In the genomic region with DNA sequence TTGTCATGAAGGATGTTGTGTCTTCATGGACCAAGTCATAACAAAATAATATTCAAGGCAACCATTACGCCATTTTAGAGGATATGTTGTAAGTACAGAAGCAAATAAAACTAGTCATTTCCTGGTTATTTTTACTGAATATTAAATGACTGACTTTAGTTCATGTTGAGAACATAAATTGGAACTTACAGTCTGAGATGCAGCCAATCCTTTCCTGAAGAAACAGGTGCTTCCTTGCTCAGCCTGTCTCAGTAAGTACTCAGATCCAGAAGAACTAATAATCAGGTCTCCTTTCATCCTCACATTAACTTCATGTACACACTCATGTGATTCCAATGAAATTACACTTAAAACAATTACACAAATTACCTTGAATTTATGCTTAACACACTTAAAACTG, we compare ENCODE assay signal across 1 cellular context.
TF ChIP-seq lines count a peak whose summit lies in the region.

No MANE protein-coding gene starts in this region.

TF ChIP-seq in GM23338, 12 proteins besides CTCF, POLR2A, EP300 and RAD21 (continued from another document):
- TF ChIP-seq, protein P1, sequence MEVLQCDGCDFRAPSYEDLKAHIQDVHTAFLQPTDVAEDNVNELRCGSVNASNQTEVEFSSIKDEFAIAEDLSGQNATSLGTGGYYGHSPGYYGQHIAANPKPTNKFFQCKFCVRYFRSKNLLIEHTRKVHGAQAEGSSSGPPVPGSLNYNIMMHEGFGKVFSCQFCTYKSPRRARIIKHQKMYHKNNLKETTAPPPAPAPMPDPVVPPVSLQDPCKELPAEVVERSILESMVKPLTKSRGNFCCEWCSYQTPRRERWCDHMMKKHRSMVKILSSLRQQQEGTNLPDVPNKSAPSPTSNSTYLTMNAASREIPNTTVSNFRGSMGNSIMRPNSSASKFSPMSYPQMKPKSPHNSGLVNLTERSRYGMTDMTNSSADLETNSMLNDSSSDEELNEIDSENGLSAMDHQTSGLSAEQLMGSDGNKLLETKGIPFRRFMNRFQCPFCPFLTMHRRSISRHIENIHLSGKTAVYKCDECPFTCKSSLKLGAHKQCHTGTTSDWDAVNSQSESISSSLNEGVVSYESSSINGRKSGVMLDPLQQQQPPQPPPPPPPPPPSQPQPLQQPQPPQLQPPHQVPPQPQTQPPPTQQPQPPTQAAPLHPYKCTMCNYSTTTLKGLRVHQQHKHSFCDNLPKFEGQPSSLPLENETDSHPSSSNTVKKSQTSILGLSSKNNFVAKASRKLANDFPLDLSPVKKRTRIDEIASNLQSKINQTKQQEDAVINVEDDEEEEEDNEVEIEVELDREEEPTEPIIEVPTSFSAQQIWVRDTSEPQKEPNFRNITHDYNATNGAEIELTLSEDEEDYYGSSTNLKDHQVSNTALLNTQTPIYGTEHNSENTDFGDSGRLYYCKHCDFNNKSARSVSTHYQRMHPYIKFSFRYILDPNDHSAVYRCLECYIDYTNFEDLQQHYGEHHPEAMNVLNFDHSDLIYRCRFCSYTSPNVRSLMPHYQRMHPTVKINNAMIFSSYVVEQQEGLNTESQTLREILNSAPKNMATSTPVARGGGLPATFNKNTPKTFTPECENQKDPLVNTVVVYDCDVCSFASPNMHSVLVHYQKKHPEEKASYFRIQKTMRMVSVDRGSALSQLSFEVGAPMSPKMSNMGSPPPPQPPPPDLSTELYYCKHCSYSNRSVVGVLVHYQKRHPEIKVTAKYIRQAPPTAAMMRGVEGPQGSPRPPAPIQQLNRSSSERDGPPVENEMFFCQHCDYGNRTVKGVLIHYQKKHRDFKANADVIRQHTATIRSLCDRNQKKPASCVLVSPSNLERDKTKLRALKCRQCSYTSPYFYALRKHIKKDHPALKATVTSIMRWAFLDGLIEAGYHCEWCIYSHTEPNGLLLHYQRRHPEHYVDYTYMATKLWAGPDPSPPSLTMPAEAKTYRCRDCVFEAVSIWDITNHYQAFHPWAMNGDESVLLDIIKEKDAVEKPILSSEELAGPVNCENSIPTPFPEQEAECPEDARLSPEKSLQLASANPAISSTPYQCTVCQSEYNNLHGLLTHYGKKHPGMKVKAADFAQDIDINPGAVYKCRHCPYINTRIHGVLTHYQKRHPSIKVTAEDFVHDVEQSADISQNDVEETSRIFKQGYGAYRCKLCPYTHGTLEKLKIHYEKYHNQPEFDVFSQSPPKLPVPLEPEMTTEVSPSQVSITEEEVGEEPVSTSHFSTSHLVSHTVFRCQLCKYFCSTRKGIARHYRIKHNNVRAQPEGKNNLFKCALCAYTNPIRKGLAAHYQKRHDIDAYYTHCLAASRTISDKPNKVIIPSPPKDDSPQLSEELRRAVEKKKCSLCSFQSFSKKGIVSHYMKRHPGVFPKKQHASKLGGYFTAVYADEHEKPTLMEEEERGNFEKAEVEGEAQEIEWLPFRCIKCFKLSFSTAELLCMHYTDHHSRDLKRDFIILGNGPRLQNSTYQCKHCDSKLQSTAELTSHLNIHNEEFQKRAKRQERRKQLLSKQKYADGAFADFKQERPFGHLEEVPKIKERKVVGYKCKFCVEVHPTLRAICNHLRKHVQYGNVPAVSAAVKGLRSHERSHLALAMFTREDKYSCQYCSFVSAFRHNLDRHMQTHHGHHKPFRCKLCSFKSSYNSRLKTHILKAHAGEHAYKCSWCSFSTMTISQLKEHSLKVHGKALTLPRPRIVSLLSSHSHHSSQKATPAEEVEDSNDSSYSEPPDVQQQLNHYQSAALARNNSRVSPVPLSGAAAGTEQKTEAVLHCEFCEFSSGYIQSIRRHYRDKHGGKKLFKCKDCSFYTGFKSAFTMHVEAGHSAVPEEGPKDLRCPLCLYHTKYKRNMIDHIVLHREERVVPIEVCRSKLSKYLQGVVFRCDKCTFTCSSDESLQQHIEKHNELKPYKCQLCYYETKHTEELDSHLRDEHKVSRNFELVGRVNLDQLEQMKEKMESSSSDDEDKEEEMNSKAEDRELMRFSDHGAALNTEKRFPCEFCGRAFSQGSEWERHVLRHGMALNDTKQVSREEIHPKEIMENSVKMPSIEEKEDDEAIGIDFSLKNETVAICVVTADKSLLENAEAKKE (CRISPR knock-in tag; IDR thresholded peaks at IDR 0.05), result no peak
- TF ChIP-seq, protein P2, sequence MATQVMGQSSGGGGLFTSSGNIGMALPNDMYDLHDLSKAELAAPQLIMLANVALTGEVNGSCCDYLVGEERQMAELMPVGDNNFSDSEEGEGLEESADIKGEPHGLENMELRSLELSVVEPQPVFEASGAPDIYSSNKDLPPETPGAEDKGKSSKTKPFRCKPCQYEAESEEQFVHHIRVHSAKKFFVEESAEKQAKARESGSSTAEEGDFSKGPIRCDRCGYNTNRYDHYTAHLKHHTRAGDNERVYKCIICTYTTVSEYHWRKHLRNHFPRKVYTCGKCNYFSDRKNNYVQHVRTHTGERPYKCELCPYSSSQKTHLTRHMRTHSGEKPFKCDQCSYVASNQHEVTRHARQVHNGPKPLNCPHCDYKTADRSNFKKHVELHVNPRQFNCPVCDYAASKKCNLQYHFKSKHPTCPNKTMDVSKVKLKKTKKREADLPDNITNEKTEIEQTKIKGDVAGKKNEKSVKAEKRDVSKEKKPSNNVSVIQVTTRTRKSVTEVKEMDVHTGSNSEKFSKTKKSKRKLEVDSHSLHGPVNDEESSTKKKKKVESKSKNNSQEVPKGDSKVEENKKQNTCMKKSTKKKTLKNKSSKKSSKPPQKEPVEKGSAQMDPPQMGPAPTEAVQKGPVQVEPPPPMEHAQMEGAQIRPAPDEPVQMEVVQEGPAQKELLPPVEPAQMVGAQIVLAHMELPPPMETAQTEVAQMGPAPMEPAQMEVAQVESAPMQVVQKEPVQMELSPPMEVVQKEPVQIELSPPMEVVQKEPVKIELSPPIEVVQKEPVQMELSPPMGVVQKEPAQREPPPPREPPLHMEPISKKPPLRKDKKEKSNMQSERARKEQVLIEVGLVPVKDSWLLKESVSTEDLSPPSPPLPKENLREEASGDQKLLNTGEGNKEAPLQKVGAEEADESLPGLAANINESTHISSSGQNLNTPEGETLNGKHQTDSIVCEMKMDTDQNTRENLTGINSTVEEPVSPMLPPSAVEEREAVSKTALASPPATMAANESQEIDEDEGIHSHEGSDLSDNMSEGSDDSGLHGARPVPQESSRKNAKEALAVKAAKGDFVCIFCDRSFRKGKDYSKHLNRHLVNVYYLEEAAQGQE (IDR thresholded peaks at IDR 0.05; ENCODE audit: unreplicated experiment), result no peak
- TF ChIP-seq JUNB (IDR thresholded peaks at IDR 0.05; ENCODE audit: unreplicated experiment), result no peak
- no peak for TF ChIP-seq CREB1 (CRISPR knock-in tag; IDR thresholded peaks at IDR 0.05; ENCODE audit: low read depth)
- no peak for TF ChIP-seq POLR2AphosphoS5 (IDR thresholded peaks at IDR 0.05; ENCODE audit: low read depth)
